Comparison of ENCODE assay signal across 16 cellular contexts in genomic region chr2:74815955-74816354, GRCh38. TPM values are rescaled to one million over a fixed set of nuclear protein-coding genes. Genes with fewer than 3 reads are reported as not detected.
A peak's percentile ranks its signal among the peaks of the same experiment; 100 is the strongest.
DNase-seq lines count a peak whose midpoint lies in the region; TF ChIP-seq lines count a peak whose summit lies in the region.
"Had no signal": no experiment of that assay in that cellular context is flagged by ENCODE, and none has a peak within 500 bp of the region (broad histone marks: within the 10 kb centered on the region; RNA-seq: fewer than 3 reads in every experiment).

No MANE protein-coding gene starts in this region.

- no peak for DNase-seq in CD14-positive monocyte (ENCODE audit: low spot score)
- DNase-seq in CD8-positive, alpha-beta memory T cell = no peak
- DNase-seq in activated CD8-positive, alpha-beta memory T cell treated with anti-CD3 and anti-CD28 coated beads, Interleukin-2, amount 50 U/mL, for 48 hours = no peak
- DNase-seq in stimulated activated CD4-positive, alpha-beta T cell treated with anti-CD3 and anti-CD28 coated beads, Interleukin-2, amount 100 ng/mL, for 24 hours = no peak
- no peak for DNase-seq in activated naive CD4-positive, alpha-beta T cell treated with anti-CD3 and anti-CD28 coated beads, Interleukin-2, amount 50 U/mL, for 16 hours
- DNase-seq: activated naive CD4-positive, alpha-beta T cell treated with anti-CD3 and anti-CD28 coated beads, Interleukin-2, amount 10 ng/mL, durations not matched to agents 7 days and 5 days; activated T-cell treated with anti-CD3 and anti-CD28 coated beads, Interleukin-2, amount 50 U/mL, for 48 hours; EL; Karpas-422; stimulated activated CD4-positive, alpha-beta T cell treated with anti-CD3 and anti-CD28 coated beads, Interleukin-12 subunit alpha, Interleukin-12 subunit beta, amount 100 ng/mL, for 4 hours had no signal

- H3K4me3 Mint-ChIP-seq in CD14-positive monocyte (peak overlapping the region in 1 of 2 donors; percentile 53), nephron (no peak overlapping the region)
- no peak overlapping the region for H3K4me3 Mint-ChIP-seq in dendritic cell treated with granulocyte-macrophage colony-stimulating factor and Interleukin-4, amounts not matched to agents 40 ng/mL and 50 ng/mL, for 4 days
- H3K4me3 Mint-ChIP-seq in CD8-positive, alpha-beta memory T cell = no peak overlapping the region
- H3K4me3 Mint-ChIP-seq: activated naive CD4-positive, alpha-beta T cell treated with anti-CD3 and anti-CD28 coated beads, Interleukin-2, amount 10 ng/mL, durations not matched to agents 7 days and 5 days; neural crest cell had no signal

- no peaks in the 10 kb centered on the region for H3K36me3 ChIP-seq in Loucy (ENCODE audit: insufficient read depth, low read length)
- no peaks in the 10 kb centered on the region for H3K36me3 ChIP-seq in CD8-positive, alpha-beta memory T cell (ENCODE audit: insufficient read depth, low read length)
- H3K36me3 ChIP-seq: ascending aorta had no signal

- H3K27me3 Mint-ChIP-seq in CD14-positive monocyte (ENCODE audit: low read depth in 3 of 3) = no peaks in the 10 kb centered on the region
- H3K27me3 Mint-ChIP-seq in dendritic cell treated with granulocyte-macrophage colony-stimulating factor and Interleukin-4, amounts not matched to agents 40 ng/mL and 50 ng/mL, for 4 days = no peaks in the 10 kb centered on the region
- H3K27me3 Mint-ChIP-seq in nephron (ENCODE audit: low read depth) = peaks cover 10% of the 10 kb centered on the region
- peaks cover 5 to 22% of the 10 kb centered on the region in 2 donors for H3K27me3 Mint-ChIP-seq in CD8-positive, alpha-beta memory T cell

- peaks cover 6% of the 10 kb centered on the region; the same call in 1 of the 2 replicates for H3F3A ChIP-seq in Loucy (ENCODE audit: low read depth)

- H3K4me1 Mint-ChIP-seq in CD14-positive monocyte (peaks cover 42% of the 10 kb centered on the region), nephron (peaks cover 9% of the 10 kb centered on the region)
- peaks cover 37% of the 10 kb centered on the region for H3K4me1 Mint-ChIP-seq in dendritic cell treated with granulocyte-macrophage colony-stimulating factor and Interleukin-4, amounts not matched to agents 40 ng/mL and 50 ng/mL, for 4 days (ENCODE audit: low read depth)
- H3K4me1 Mint-ChIP-seq in CD8-positive, alpha-beta memory T cell = no peaks in the 10 kb centered on the region

- TF ChIP-seq CTCF in CD14-positive monocyte (IDR thresholded peaks at IDR 0.05) (no peak), Loucy (conservative IDR thresholded peaks at IDR 0.05; ENCODE audit: low read length) (no peak), nephron (IDR thresholded peaks at IDR 0.05; ENCODE audit: unreplicated experiment in 3 of 3) (no peak)

- H3K79me2 ChIP-seq in Loucy (ENCODE audit: insufficient read depth, low read length) = no peaks in the 10 kb centered on the region

- CTCF ChIA-PET in CD8-positive, alpha-beta memory T cell (lab: Charles Lee) = no interaction called here

- intact Hi-C loops in CD14-positive monocyte (cut with micrococcal nuclease) = no loop called here
- intact Hi-C loops in dendritic cell treated with granulocyte-macrophage colony-stimulating factor and Interleukin-4, amounts not matched to agents 40 ng/mL and 50 ng/mL, for 4 days (cut with micrococcal nuclease) = no loop called here

- no peak overlapping the region for H3K27ac ChIP-seq in CD8-positive, alpha-beta memory T cell (ENCODE audit: low read depth, low read length)
- H3K27ac ChIP-seq: ascending aorta, SK-N-MC had no signal

- H3K9me2 ChIP-seq in Loucy (replicated peaks; ENCODE audit: low read depth, low read length) = no peaks in the 10 kb centered on the region

- H3K27me3 ChIP-seq in Loucy (ENCODE audit: insufficient read depth, low read length, poor library complexity, severe bottlenecking) = no peaks in the 10 kb centered on the region
- H3K27me3 ChIP-seq in CD8-positive, alpha-beta memory T cell (ENCODE audit: insufficient read depth, low read length, poor library complexity, severe bottlenecking) = no peaks in the 10 kb centered on the region
- H3K27me3 ChIP-seq: ascending aorta had no signal

- H4K20me1 ChIP-seq in Loucy (ENCODE audit: insufficient read depth, low read length, poor library complexity, severe bottlenecking) = no peaks in the 10 kb centered on the region

- H3K9ac ChIP-seq in Loucy (ENCODE audit: low read depth, low read length, poor library complexity, severe bottlenecking) = peak overlapping the region; percentile 51

- no peaks in the 10 kb centered on the region for H3K9me3 ChIP-seq in Loucy (ENCODE audit: insufficient read depth, low read depth, low read length)
- no peaks in the 10 kb centered on the region for H3K9me3 ChIP-seq in CD8-positive, alpha-beta memory T cell (ENCODE audit: low read length)
- H3K9me3 ChIP-seq: ascending aorta had no signal

- H3K36me3 Mint-ChIP-seq in CD14-positive monocyte (peaks cover 0 to 4% of the 10 kb centered on the region in 2 donors), nephron (ENCODE audit: low read depth) (no peaks in the 10 kb centered on the region)
- H3K36me3 Mint-ChIP-seq in dendritic cell treated with granulocyte-macrophage colony-stimulating factor and Interleukin-4, amounts not matched to agents 40 ng/mL and 50 ng/mL, for 4 days (ENCODE audit: low read depth) = no peaks in the 10 kb centered on the region
- no peaks in the 10 kb centered on the region for H3K36me3 Mint-ChIP-seq in CD8-positive, alpha-beta memory T cell
- H3K36me3 Mint-ChIP-seq: activated naive CD4-positive, alpha-beta T cell treated with anti-CD3 and anti-CD28 coated beads, Interleukin-2, amount 10 ng/mL, durations not matched to agents 7 days and 5 days had no signal

- H3K4me1 ChIP-seq in Loucy (ENCODE audit: insufficient read depth, low read length, poor library complexity, severe bottlenecking) = peaks cover 32% of the 10 kb centered on the region
- no peaks in the 10 kb centered on the region for H3K4me1 ChIP-seq in CD8-positive, alpha-beta memory T cell (ENCODE audit: insufficient read depth, low read length)
- H3K4me1 ChIP-seq: ascending aorta had no signal

- H3K4me2 ChIP-seq in Loucy (ENCODE audit: low read depth, low read length, poor library complexity, severe bottlenecking) = peak overlapping the region; percentile 68

- H2AFZ ChIP-seq in Loucy (ENCODE audit: low read length) = peak overlapping the region; percentile 71; the same call in 1 of the 2 replicates

- no peaks in the 10 kb centered on the region for H3K9me3 Mint-ChIP-seq in CD14-positive monocyte
- H3K9me3 Mint-ChIP-seq in dendritic cell treated with granulocyte-macrophage colony-stimulating factor and Interleukin-4, amounts not matched to agents 40 ng/mL and 50 ng/mL, for 4 days = no peaks in the 10 kb centered on the region
- H3K9me3 Mint-ChIP-seq in nephron = no peaks in the 10 kb centered on the region
- H3K9me3 Mint-ChIP-seq in CD8-positive, alpha-beta memory T cell = no peaks in the 10 kb centered on the region
- H3K9me3 Mint-ChIP-seq: activated naive CD4-positive, alpha-beta T cell treated with anti-CD3 and anti-CD28 coated beads, Interleukin-2, amount 10 ng/mL, durations not matched to agents 7 days and 5 days; neural crest cell had no signal

- POLR2A ChIA-PET in CD8-positive, alpha-beta memory T cell (lab: Charles Lee) = no interaction called here

- H3K27ac Mint-ChIP-seq in CD14-positive monocyte (peak overlapping the region; percentile 95 to 99 (median 99)), nephron (peak overlapping the region in 2 of 3 experiments; percentile 78 to 87)
- H3K27ac Mint-ChIP-seq in dendritic cell treated with granulocyte-macrophage colony-stimulating factor and Interleukin-4, amounts not matched to agents 40 ng/mL and 50 ng/mL, for 4 days = peak overlapping the region; percentile 86
- H3K27ac Mint-ChIP-seq in CD8-positive, alpha-beta memory T cell = no peak overlapping the region
- H3K27ac Mint-ChIP-seq: activated naive CD4-positive, alpha-beta T cell treated with anti-CD3 and anti-CD28 coated beads, Interleukin-2, amount 10 ng/mL, durations not matched to agents 7 days and 5 days had no signal

- peak overlapping the region; percentile 38 for H3K4me3 ChIP-seq in Loucy (ENCODE audit: low read length, poor library complexity, severe bottlenecking)
- no peak overlapping the region for H3K4me3 ChIP-seq in CD8-positive, alpha-beta memory T cell (ENCODE audit: low read length)
- H3K4me3 ChIP-seq: ascending aorta, SK-N-MC had no signal

RNA-seq across cellular contexts. Expression of gene HK2, which starts 18.0 kb away (rescaled TPM):
- 10 to 100 TPM; 20.3 to 29.8 TPM for polyA plus RNA-seq in CD14-positive monocyte
- total RNA-seq in CD8-positive, alpha-beta memory T cell = 10 to 100 TPM; 54.5 to 57.0 TPM
- 1.8 TPM for polyA plus RNA-seq in CD8-positive, alpha-beta memory T cell

Comparison
In these comparisons a context has a peak if more than half of its experiments do, and no peak if none do; other contexts are left out.
1. H3K27ac Mint-ChIP-seq: peak in CD14-positive monocyte (7 of 7), dendritic cell treated with granulocyte-macrophage colony-stimulating factor and Interleukin-4, amounts not matched to agents 40 ng/mL and 50 ng/mL, for 4 days (single experiment) and nephron (2 of 3); none in CD8-positive, alpha-beta memory T cell (0 of 8).